8 cellular contexts compared by ENCODE assay signal in the genomic region with DNA sequence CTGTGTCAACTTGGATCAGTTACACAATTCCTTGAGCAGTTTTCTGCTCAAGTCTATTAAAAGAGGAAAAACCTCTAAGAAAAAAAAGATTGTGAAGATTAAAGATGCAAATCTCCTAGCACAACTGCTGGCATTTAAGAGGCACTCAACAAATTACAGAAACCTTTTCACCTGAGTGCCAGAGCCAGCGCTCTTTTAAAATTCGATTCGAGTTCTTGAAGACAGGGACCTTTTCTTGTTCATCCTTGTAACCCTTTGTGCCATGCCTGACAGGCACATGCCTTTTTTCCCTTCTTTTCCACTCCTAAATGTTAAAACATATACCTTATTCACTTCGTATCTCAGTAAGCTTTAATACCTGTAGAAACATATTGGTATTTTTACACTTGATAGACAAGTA. TPM values are rescaled to one million over a fixed set of nuclear protein-coding genes. Genes with fewer than 3 reads are reported as not detected.
DNase-seq lines count a peak whose midpoint lies in the region; ATAC-seq and TF ChIP-seq lines count a peak whose summit lies in the region.

No MANE protein-coding gene starts in this region.

- H3K9me3 Mint-ChIP-seq in endodermal cell (no peaks in the 10 kb centered on the region), osteocyte (ENCODE audit: unreplicated experiment) (no peaks in the 10 kb centered on the region)

- H3K4me3 ChIP-seq in OCI-LY3 (ENCODE audit: low read length): peak overlapping the region; percentile 99
- H3K4me3 ChIP-seq in endodermal cell (ENCODE audit: low read length): peak overlapping the region; percentile 99

- peak overlapping the region; percentile 84 for H3K4me2 ChIP-seq in OCI-LY3 (ENCODE audit: low read length)

- H3K27me3 Mint-ChIP-seq in endodermal cell (ENCODE audit: insufficient read depth) (no peaks in the 10 kb centered on the region), osteocyte (ENCODE audit: unreplicated experiment) (no peaks in the 10 kb centered on the region)

- no peaks in the 10 kb centered on the region for H4K20me1 ChIP-seq in OCI-LY3 (ENCODE audit: insufficient read depth, low read length)

- no peaks in the 10 kb centered on the region for H3K27me3 ChIP-seq in OCI-LY3 (ENCODE audit: low read depth, low read length)
- no peaks in the 10 kb centered on the region for H3K27me3 ChIP-seq in endodermal cell (ENCODE audit: control insufficient read depth, insufficient read depth, low read length, poor library complexity, severe bottlenecking)

- peaks cover 30% of the 10 kb centered on the region for H3K79me2 ChIP-seq in OCI-LY3 (ENCODE audit: low read length)

- H3K4me1 ChIP-seq in OCI-LY3 (ENCODE audit: low read length) (peaks cover 18% of the 10 kb centered on the region), endodermal cell (ENCODE audit: control insufficient read depth, insufficient read depth, low read length) (no peaks in the 10 kb centered on the region)

- H3K36me3 Mint-ChIP-seq in endodermal cell (ENCODE audit: low read depth) (peaks cover 11% of the 10 kb centered on the region), osteocyte (ENCODE audit: unreplicated experiment) (no peaks in the 10 kb centered on the region)

- no peak for TF ChIP-seq CTCF in OCI-LY3 (IDR thresholded peaks at IDR 0.05; ENCODE audit: low read depth, low read length)
- no peak for TF ChIP-seq CTCF in endodermal cell (conservative IDR thresholded peaks at IDR 0.05)
- no peak for TF ChIP-seq CTCF in osteocyte (IDR thresholded peaks at IDR 0.05)

- no peak overlapping the region for H2AFZ ChIP-seq in OCI-LY3 (ENCODE audit: low read depth, low read length)

- H3K27ac ChIP-seq in OCI-LY3 (ENCODE audit: low read length) (no peak overlapping the region), endodermal cell (ENCODE audit: low read depth, low read length) (no peak overlapping the region)

- ATAC-seq in GM18517 (IDR thresholded peaks at IDR 0.05; ENCODE audit: unreplicated experiment) (no peak), GM18511 (IDR thresholded peaks at IDR 0.05; ENCODE audit: unreplicated experiment) (no peak)

- H3K4me3 Mint-ChIP-seq in endodermal cell: peak overlapping the region; percentile 91
- H3K4me3 Mint-ChIP-seq in osteocyte (ENCODE audit: unreplicated experiment): peak overlapping the region; percentile 91

- H3K9me3 ChIP-seq in OCI-LY3 (ENCODE audit: insufficient read depth, low read length) (no peaks in the 10 kb centered on the region), endodermal cell (ENCODE audit: control insufficient read depth, low read length) (no peaks in the 10 kb centered on the region)

- H3K9ac ChIP-seq in OCI-LY3 (ENCODE audit: low read length) (peak overlapping the region; percentile 78), endodermal cell (ENCODE audit: extremely low read depth, low read length, poor library complexity, severe bottlenecking) (peak overlapping the region; percentile 72)

- DNase-seq in ELR (ENCODE audit: low read depth) (peak; percentile 19), endodermal cell (no peak), osteocyte (ENCODE audit: extremely low spot score, unreplicated experiment) (no peak), T-helper 9 cell (no peak), GM19238 (ENCODE audit: insufficient read length, low spot score) (no peak)

- peak overlapping the region; percentile 95 for H3K27ac Mint-ChIP-seq in endodermal cell
- no peak overlapping the region for H3K27ac Mint-ChIP-seq in osteocyte (ENCODE audit: unreplicated experiment)

- H3K4me1 Mint-ChIP-seq in endodermal cell: peaks cover 19% of the 10 kb centered on the region
- H3K4me1 Mint-ChIP-seq in osteocyte (ENCODE audit: unreplicated experiment): peaks cover 29% of the 10 kb centered on the region

- H3K36me3 ChIP-seq in OCI-LY3 (replicated peaks; ENCODE audit: low read depth, low read length) (no peaks in the 10 kb centered on the region), endodermal cell (ENCODE audit: control insufficient read depth, insufficient read depth, low read length) (peaks cover 14% of the 10 kb centered on the region)

- 0 to 1% methylated on average over 3 to 4 of the region's 4 CpGs for WGBS in endodermal cell (ENCODE audit: insufficient coverage in 1 of 2, insufficient read length in 1 of 2), 2 experiments

RNA-seq across cellular contexts. Expression of a gene that starts 0.8 kb away (rescaled TPM):
- total RNA-seq in endodermal cell: 10 to 100 TPM; 10.6 to 15.4 TPM
- 18.4 TPM for polyA plus RNA-seq in endodermal cell (2013, experiment 1 of 2)
- polyA plus RNA-seq in endodermal cell (2013, experiment 2 of 2): 15.6 TPM
- 7.3 and 8.3 TPM in 2 replicates for total RNA-seq in osteocyte

RNA-seq across cellular contexts. Expression of a gene that starts 8.6 kb away (rescaled TPM):
- total RNA-seq in endodermal cell (10 to 100 TPM; 44.8 to 55.4 TPM), osteocyte (18.5 and 19.0 TPM in 2 replicates)
- 47.9 TPM for polyA plus RNA-seq in endodermal cell (2013, experiment 1 of 2)
- polyA plus RNA-seq in endodermal cell (2013, experiment 2 of 2): 52.2 TPM
